Comparison of ENCODE assay signal across 8 cellular contexts in the genomic region with DNA sequence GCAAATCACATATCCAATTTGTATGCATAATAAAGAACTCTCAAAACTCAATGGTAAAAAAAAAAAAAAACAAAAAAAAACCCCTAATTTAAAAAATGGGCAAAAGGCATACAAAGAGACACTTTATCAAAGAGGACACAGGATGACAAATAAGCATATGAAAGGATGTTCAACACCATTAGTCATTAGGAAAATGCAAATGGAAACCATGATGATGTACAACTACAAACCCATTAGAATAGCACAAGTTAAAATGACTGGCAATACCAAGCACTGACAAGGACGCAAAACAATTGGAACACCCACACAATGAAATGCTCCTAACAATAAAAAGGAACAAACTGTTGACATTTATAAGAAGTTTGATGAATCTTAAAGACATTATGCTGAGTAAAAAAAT.
"Had no signal": no experiment of that assay in that cellular context is flagged by ENCODE, and none has a peak within 500 bp of the region (broad histone marks: within the 10 kb centered on the region; RNA-seq: fewer than 3 reads in every experiment).

No MANE protein-coding gene starts in this region.

- H3K4me3 Mint-ChIP-seq: GM23338, H9, IgD-negative memory B cell had no signal

- DNase-seq: H9, HCEC 1CT had no signal

- H3K4me3 ChIP-seq: GM23338 had no signal

- H3K36me3 Mint-ChIP-seq: IgD-negative memory B cell had no signal

- H3K4me2 ChIP-seq: GM23338 had no signal

- H3K27ac Mint-ChIP-seq: GM23338, H9, IgD-negative memory B cell had no signal

- H3K27ac ChIP-seq: HL-60 had no signal

- FAIRE-seq: H1, H54, HepG2 had no signal

- ATAC-seq: GM23338, HepG2 had no signal

- H3K4me1 Mint-ChIP-seq: GM23338 had no signal
